19 cellular contexts compared by ENCODE assay signal in the genomic region with DNA sequence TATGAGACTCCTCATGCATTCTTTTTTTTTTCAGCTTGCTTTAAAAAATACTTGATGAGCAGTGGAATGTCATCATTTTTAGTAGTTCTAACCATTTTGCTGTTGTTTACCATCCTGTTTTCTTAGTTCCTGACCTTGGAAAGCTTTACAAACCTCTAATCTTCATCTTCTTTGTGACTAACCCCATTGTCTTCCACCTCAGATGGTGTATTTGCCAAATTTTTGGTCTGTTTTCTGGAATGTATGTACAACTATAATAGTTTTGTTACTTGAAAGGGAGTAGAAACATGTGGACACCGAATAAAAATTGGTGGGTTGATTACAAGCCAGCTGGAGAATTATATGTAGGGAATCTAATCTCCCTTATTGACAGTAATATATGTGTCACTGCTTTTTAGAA.
DNase-seq lines count a peak whose midpoint lies in the region; ATAC-seq, FAIRE-seq and TF ChIP-seq lines count a peak whose summit lies in the region.
"Had no signal": no experiment of that assay in that cellular context is flagged by ENCODE, and none has a peak within 500 bp of the region (broad histone marks: within the 10 kb centered on the region; RNA-seq: fewer than 3 reads in every experiment).

No MANE protein-coding gene starts in this region.

- H2AFZ ChIP-seq in astrocyte (ENCODE audit: low read depth, low read length) (no peak overlapping the region), endothelial cell of umbilical vein (ENCODE audit: low read depth, low read length) (no peak overlapping the region)

- dilution Hi-C loops in endothelial cell of umbilical vein (cut with MboI; ENCODE audit: extremely low pct_ligation_motif_present, low sequenced_read_pairs): no loop called here

- no peak for TF ChIP-seq POLR2A in endothelial cell of umbilical vein (IDR thresholded peaks at IDR 0.05; ENCODE audit: low read depth, low read length)

- DNase-seq in AG08395 (ENCODE audit: low spot score) (peak; percentile 71), HFFc6 (peak; percentile 11), astrocyte (ENCODE audit: low read depth) (peak; percentile 53), endothelial cell of umbilical vein (ENCODE audit: low read depth, low spot score) (no peak), cerebellar cortex (ENCODE audit: low spot score) (no peak), HCEC 1CT (no peak)
- DNase-seq: 8988T, Calu3, GF-D8, NCI-H1105, NCI-H1694, RPMI8226, SHP77 treated with DMSO at 0.1 percent for 48 hours had no signal

- H3K36me3 Mint-ChIP-seq in HFFc6 (ENCODE audit: low read depth) (peaks cover 6% of the 10 kb centered on the region; the same call in 1 of the 2 replicates), astrocyte (ENCODE audit: low read depth, unreplicated experiment) (peaks cover 2% of the 10 kb centered on the region)

- POLR2A ChIA-PET in endothelial cell of umbilical vein (lab: Charles Lee): interaction anchor here (0.7 kb wide), 1 partner anchor 45 kb away, joined by 3 read pairs; no protein-coding TSS in a partner anchor

- ATAC-seq in HG03342 (IDR thresholded peaks at IDR 0.05; ENCODE audit: unreplicated experiment): no peak
- no peak for ATAC-seq in HG02852 (IDR thresholded peaks at IDR 0.05; ENCODE audit: unreplicated experiment)
- ATAC-seq: SK-N-SH treated with all-trans-retinoic acid at 6 μM for 48 hours had no signal

- H3K4me1 ChIP-seq in astrocyte (ENCODE audit: insufficient read depth, low read length) (peaks cover 16% of the 10 kb centered on the region), endothelial cell of umbilical vein (ENCODE audit: control insufficient read depth, extremely low read depth, insufficient read depth, low read length) (peaks cover 11% of the 10 kb centered on the region)

- H3K36me3 ChIP-seq in astrocyte (ENCODE audit: insufficient read depth, low read length) (no peaks in the 10 kb centered on the region), endothelial cell of umbilical vein (ENCODE audit: control insufficient read depth in 2 of 2, extremely low read depth in 1 of 2, insufficient read depth in 2 of 2, low read length in 2 of 2) (no peaks in the 10 kb centered on the region)

- H3K4me1 Mint-ChIP-seq in HFFc6 (ENCODE audit: low read depth) (peaks cover 35% of the 10 kb centered on the region), astrocyte (ENCODE audit: low read depth, unreplicated experiment) (peaks cover 33% of the 10 kb centered on the region)

- H3K27ac ChIP-seq in astrocyte (ENCODE audit: low read depth, low read length) (no peak overlapping the region), endothelial cell of umbilical vein (ENCODE audit: insufficient read depth, low read depth, low read length) (no peak overlapping the region)
- H3K27ac ChIP-seq: BLaER1 had no signal

- CTCF ChIA-PET in endothelial cell of umbilical vein (lab: Charles Lee): interaction anchor here (1.1 kb wide), 1 partner anchor 9 kb away, joined by 4 read pairs; no protein-coding TSS in a partner anchor

- H3K4me2 ChIP-seq in astrocyte (ENCODE audit: low read length) (no peak overlapping the region), endothelial cell of umbilical vein (ENCODE audit: insufficient read depth, low read length) (peak overlapping the region; percentile 22)
- H3K4me2 ChIP-seq: BLaER1 had no signal

- H3K27ac Mint-ChIP-seq in HFFc6: 0 out of 2 replicates have a peak overlapping the region, but pooled peaks have one; percentile 1
- H3K27ac Mint-ChIP-seq in astrocyte (ENCODE audit: unreplicated experiment): no peak overlapping the region
- H3K27ac Mint-ChIP-seq: CD4-positive, alpha-beta memory T cell had no signal

- H4K20me1 ChIP-seq in astrocyte (ENCODE audit: insufficient read depth, low read length) (peaks cover 83% of the 10 kb centered on the region), endothelial cell of umbilical vein (replicated peaks; ENCODE audit: control insufficient read depth, extremely low read depth, insufficient read depth, low read length) (no peaks in the 10 kb centered on the region)

- TF ChIP-seq CTCF in HFFc6 (IDR thresholded peaks at IDR 0.05): no peak
- no peak for TF ChIP-seq CTCF in astrocyte (IDR thresholded peaks at IDR 0.05; ENCODE audit: insufficient read depth, low read depth, low read length)
- no peak for TF ChIP-seq CTCF in endothelial cell of umbilical vein (IDR thresholded peaks at IDR 0.05; ENCODE audit: extremely low read depth in 1 of 2, insufficient read depth in 1 of 2, low read depth in 1 of 2, low read length in 2 of 2)

- intact Hi-C loops in endothelial cell of umbilical vein (cut with micrococcal nuclease): no loop called here

- no peak overlapping the region for H3K4me3 Mint-ChIP-seq in HFFc6
- no peak overlapping the region for H3K4me3 Mint-ChIP-seq in astrocyte (ENCODE audit: unreplicated experiment)
- H3K4me3 Mint-ChIP-seq: CD4-positive, alpha-beta memory T cell had no signal

- H3K27me3 Mint-ChIP-seq in HFFc6 (ENCODE audit: insufficient read depth) (no peaks in the 10 kb centered on the region), astrocyte (ENCODE audit: low read depth, unreplicated experiment) (no peaks in the 10 kb centered on the region)
- H3K27me3 Mint-ChIP-seq: CD4-positive, alpha-beta memory T cell had no signal

- H3K9me3 Mint-ChIP-seq in HFFc6 (no peaks in the 10 kb centered on the region), astrocyte (ENCODE audit: unreplicated experiment) (no peaks in the 10 kb centered on the region)
- H3K9me3 Mint-ChIP-seq: CD4-positive, alpha-beta memory T cell had no signal

- no peaks in the 10 kb centered on the region for H3K9me3 ChIP-seq in astrocyte (ENCODE audit: insufficient read depth, low read depth, low read length)
- H3K9me3 ChIP-seq in endothelial cell of umbilical vein (replicated peaks; ENCODE audit: control insufficient read depth, insufficient read depth, low read length): no peaks in the 10 kb centered on the region
- H3K9me3 ChIP-seq: BLaER1 had no signal

- no peak overlapping the region for H3K4me3 ChIP-seq in astrocyte (ENCODE audit: insufficient read depth, low read depth, low read length)
- no peak overlapping the region for H3K4me3 ChIP-seq in endothelial cell of umbilical vein (replicated peaks in 1 of 3; ENCODE audit: insufficient read depth in 1 of 3, low read depth in 1 of 3, low read length in 3 of 3)
- H3K4me3 ChIP-seq: BLaER1 had no signal

- FAIRE-seq in astrocyte (lab: Jason Lieb, UNC) (peak; percentile 32), endothelial cell of umbilical vein (lab: Jason Lieb, UNC) (no peak)
- FAIRE-seq: H1 had no signal

- no peak overlapping the region for H3K9ac ChIP-seq in astrocyte (ENCODE audit: low read length)
- H3K9ac ChIP-seq in endothelial cell of umbilical vein (replicated peaks; ENCODE audit: extremely low read depth, insufficient read depth, low read length): no peak overlapping the region
- H3K9ac ChIP-seq: BLaER1 had no signal

- BruUV-seq in endothelial cell of umbilical vein (replicated peaks; lab: Mats Ljungman, UMichigan): no TSS peak

- H3K9me1 ChIP-seq in endothelial cell of umbilical vein (replicated peaks; ENCODE audit: control insufficient read depth, extremely low read depth, insufficient read depth, low read length): no peaks in the 10 kb centered on the region

- H3K27me3 ChIP-seq in astrocyte (ENCODE audit: insufficient read depth, low read length) (no peaks in the 10 kb centered on the region), endothelial cell of umbilical vein (ENCODE audit: control insufficient read depth in 2 of 2, insufficient read depth in 2 of 2, low read length in 2 of 2) (no peaks in the 10 kb centered on the region)
- H3K27me3 ChIP-seq: BLaER1 had no signal

- peaks cover 69% of the 10 kb centered on the region for H3K79me2 ChIP-seq in astrocyte (ENCODE audit: insufficient read depth, low read length)
- peaks cover 44% of the 10 kb centered on the region for H3K79me2 ChIP-seq in endothelial cell of umbilical vein (ENCODE audit: control insufficient read depth, insufficient read depth, low read length)

TF ChIP-seq in endothelial cell of umbilical vein, 7 proteins besides CTCF, POLR2A, EP300 and RAD21:
- TF ChIP-seq FOS (IDR thresholded peaks at IDR 0.05; ENCODE audit: borderline replicate concordance, insufficient read depth, low read length): no peak
- no peak for TF ChIP-seq GATA2 (IDR thresholded peaks at IDR 0.05; ENCODE audit: insufficient read depth, insufficient read length, low read depth, low read length)
- TF ChIP-seq JUN (IDR thresholded peaks at IDR 0.05; ENCODE audit: borderline replicate concordance, insufficient read depth, insufficient read length, low read depth): no peak
- no peak for TF ChIP-seq EZH2 (IDR thresholded peaks at IDR 0.05; ENCODE audit: borderline replicate concordance, low read depth, low read length, severe bottlenecking)
- no peak for TF ChIP-seq MYC (IDR thresholded peaks at IDR 0.05; ENCODE audit: low read depth, low read length)
- TF ChIP-seq POLR2AphosphoS5 (IDR thresholded peaks at IDR 0.05; ENCODE audit: insufficient read depth, low read depth, low read length): no peak
- TF ChIP-seq, protein P1, sequence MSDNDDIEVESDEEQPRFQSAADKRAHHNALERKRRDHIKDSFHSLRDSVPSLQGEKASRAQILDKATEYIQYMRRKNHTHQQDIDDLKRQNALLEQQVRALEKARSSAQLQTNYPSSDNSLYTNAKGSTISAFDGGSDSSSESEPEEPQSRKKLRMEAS (IDR thresholded peaks at IDR 0.05; ENCODE audit: insufficient read depth, insufficient read length): no peak

Comparison
In these comparisons a context has a peak if more than half of its experiments do, and no peak if none do; other contexts are left out.
1. DNase-seq: peak in AG08395 (single experiment), HFFc6 (single experiment) and astrocyte (single experiment); none in endothelial cell of umbilical vein (single experiment), cerebellar cortex (single experiment) and HCEC 1CT (single experiment).